Comparison of ENCODE assay signal across 33 cellular contexts in genomic region chr7:134736381-134736780, GRCh38.
"Had no signal": no experiment of that assay in that cellular context is flagged by ENCODE, and none has a peak within 500 bp of the region (broad histone marks: within the 10 kb centered on the region; RNA-seq: fewer than 3 reads in every experiment).

No MANE protein-coding gene starts in this region.

- H3K4me1 ChIP-seq: adrenal gland, gastrocnemius medialis, psoas muscle, SJCRH30 had no signal

- H3K27ac ChIP-seq: adrenal gland, ascending aorta, epithelial cell of prostate, esophagus squamous epithelium, gastrocnemius medialis, left ventricle myocardium inferior, parathyroid adenoma, psoas muscle, SJCRH30, upper lobe of left lung, WERI-Rb-1 had no signal

- H3K9ac ChIP-seq: parathyroid adenoma had no signal

- FAIRE-seq: islet of Langerhans, small intestine, TTC549 had no signal

- H3K27me3 Mint-ChIP-seq: activated CD4-positive, alpha-beta T cell treated with anti-CD3 and anti-CD28 coated beads, Interleukin-2, amount 10 ng/mL, durations not matched to agents 7 days and 5 days; activated naive CD8-positive, alpha-beta T cell treated with anti-CD3 and anti-CD28 coated beads for 36 hours; stimulated activated memory B cell treated with anti-CD40 and anti-IgM and Interleukin-4, amounts not matched to agents 10 μg/mL and 1 μg/mL and 100 μg/mL, for 72 hours; stimulated activated naive CD8-positive, alpha-beta T cell treated with anti-CD3 and anti-CD28 coated beads, Interleukin-15, amount 100 ng/mL, for 72 hours had no signal

- ATAC-seq: activated CD4-positive, CD25-positive, alpha-beta regulatory T cell treated with anti-CD3 and anti-CD28 coated beads, Interleukin-2, amount 50 U/mL, for 24 hours; gastrocnemius medialis; naive thymus-derived CD4-positive, alpha-beta T cell; psoas muscle; stimulated activated memory B cell treated with anti-CD40 and anti-IgM and Interleukin-4, amounts not matched to agents 10 μg/mL and 1 μg/mL and 100 μg/mL, for 72 hours; stimulated activated naive CD8-positive, alpha-beta T cell treated with anti-CD3 and anti-CD28 coated beads, Interleukin-15, amount 100 ng/mL, for 72 hours had no signal

- H3K36me3 ChIP-seq: adrenal gland, ascending aorta, brain microvascular endothelial cell, esophagus squamous epithelium, gastrocnemius medialis, left ventricle myocardium inferior, sigmoid colon, SJCRH30, upper lobe of left lung, WERI-Rb-1 had no signal

- H3K27ac Mint-ChIP-seq: activated CD4-positive, alpha-beta T cell treated with anti-CD3 and anti-CD28 coated beads, Interleukin-2, amount 10 ng/mL, durations not matched to agents 7 days and 5 days; activated naive CD4-positive, alpha-beta T cell treated with anti-CD3 and anti-CD28 coated beads for 36 hours; activated naive CD8-positive, alpha-beta T cell treated with anti-CD3 and anti-CD28 coated beads for 36 hours; stimulated activated memory B cell treated with anti-CD40 and anti-IgM and Interleukin-4, amounts not matched to agents 10 μg/mL and 1 μg/mL and 100 μg/mL, for 72 hours; stimulated activated naive CD8-positive, alpha-beta T cell treated with anti-CD3 and anti-CD28 coated beads, Interleukin-15, amount 100 ng/mL, for 72 hours had no signal

- H2AFZ ChIP-seq: parathyroid adenoma had no signal

- H3K4me3 Mint-ChIP-seq: activated CD4-positive, alpha-beta T cell treated with anti-CD3 and anti-CD28 coated beads, Interleukin-2, amount 10 ng/mL, durations not matched to agents 7 days and 5 days; activated naive CD4-positive, alpha-beta T cell treated with anti-CD3 and anti-CD28 coated beads for 36 hours; activated naive CD8-positive, alpha-beta T cell treated with anti-CD3 and anti-CD28 coated beads for 36 hours; naive thymus-derived CD4-positive, alpha-beta T cell; stimulated activated memory B cell treated with anti-CD40 and anti-IgM and Interleukin-4, amounts not matched to agents 10 μg/mL and 1 μg/mL and 100 μg/mL, for 72 hours; stimulated activated naive CD8-positive, alpha-beta T cell treated with anti-CD3 and anti-CD28 coated beads, Interleukin-15, amount 100 ng/mL, for 72 hours had no signal

- H3K9me3 Mint-ChIP-seq: activated CD4-positive, alpha-beta T cell treated with anti-CD3 and anti-CD28 coated beads, Interleukin-2, amount 10 ng/mL, durations not matched to agents 7 days and 5 days; activated naive CD4-positive, alpha-beta T cell treated with anti-CD3 and anti-CD28 coated beads for 36 hours; activated naive CD8-positive, alpha-beta T cell treated with anti-CD3 and anti-CD28 coated beads for 36 hours; naive thymus-derived CD4-positive, alpha-beta T cell; stimulated activated memory B cell treated with anti-CD40 and anti-IgM and Interleukin-4, amounts not matched to agents 10 μg/mL and 1 μg/mL and 100 μg/mL, for 72 hours had no signal

- H3K4me3 ChIP-seq: adrenal gland, ascending aorta, esophagus squamous epithelium, gastrocnemius medialis, left ventricle myocardium inferior, lung, psoas muscle, sigmoid colon, SJCRH30, upper lobe of left lung had no signal

- H3K79me2 ChIP-seq: parathyroid adenoma had no signal

- H3K27me3 ChIP-seq: adrenal gland, ascending aorta, brain microvascular endothelial cell, esophagus squamous epithelium, gastrocnemius medialis, sigmoid colon, SJCRH30, upper lobe of left lung had no signal

- H3K9me3 ChIP-seq: adrenal gland, ascending aorta, esophagus squamous epithelium, gastrocnemius medialis, left ventricle myocardium inferior, psoas muscle, sigmoid colon, upper lobe of left lung had no signal

- H3K36me3 Mint-ChIP-seq: activated naive CD8-positive, alpha-beta T cell treated with anti-CD3 and anti-CD28 coated beads for 36 hours; stimulated activated memory B cell treated with anti-CD40 and anti-IgM and Interleukin-4, amounts not matched to agents 10 μg/mL and 1 μg/mL and 100 μg/mL, for 72 hours had no signal

- DNase-seq: activated CD4-positive, alpha-beta T cell treated with anti-CD3 and anti-CD28 coated beads, Interleukin-2, amount 10 ng/mL, durations not matched to agents 7 days and 5 days; activated CD8-positive, alpha-beta memory T cell treated with anti-CD3 and anti-CD28 coated beads for 24 hours; activated effector memory CD4-positive, alpha-beta T cell treated with Interleukin-2 at 50 U/mL for 16 hours; activated naive CD4-positive, alpha-beta T cell treated with anti-CD3 and anti-CD28 coated beads for 36 hours; activated naive CD8-positive, alpha-beta T cell treated with anti-CD3 and anti-CD28 coated beads for 36 hours; adrenal gland; brain microvascular endothelial cell; cortex of kidney; esophagus squamous epithelium; gastrocnemius medialis; glutamatergic neuron; left ventricle myocardium inferior; naive thymus-derived CD4-positive, alpha-beta T cell; psoas muscle; sigmoid colon; SJCRH30; small intestine; stimulated activated CD4-positive, alpha-beta T cell treated with anti-CD3 and anti-CD28 coated beads, Interleukin-1b, Interleukin-23, amount 100 ng/mL, for 48 hours; stimulated activated CD4-positive, alpha-beta T cell treated with anti-CD3 and anti-CD28 coated beads, Interleukin-4, amount 100 ng/mL, for 4 hours; stimulated activated CD8-positive, alpha-beta memory T cell treated with anti-CD3 and anti-CD28 coated beads, Interleukin-4, amount 100 ng/mL, for 48 hours; stimulated activated naive CD8-positive, alpha-beta T cell treated with anti-CD3 and anti-CD28 coated beads, Interleukin-15, amount 100 ng/mL, for 72 hours; substantia nigra; T-helper 9 cell; upper lobe of left lung; WERI-Rb-1 had no signal
